In the genomic region with DNA sequence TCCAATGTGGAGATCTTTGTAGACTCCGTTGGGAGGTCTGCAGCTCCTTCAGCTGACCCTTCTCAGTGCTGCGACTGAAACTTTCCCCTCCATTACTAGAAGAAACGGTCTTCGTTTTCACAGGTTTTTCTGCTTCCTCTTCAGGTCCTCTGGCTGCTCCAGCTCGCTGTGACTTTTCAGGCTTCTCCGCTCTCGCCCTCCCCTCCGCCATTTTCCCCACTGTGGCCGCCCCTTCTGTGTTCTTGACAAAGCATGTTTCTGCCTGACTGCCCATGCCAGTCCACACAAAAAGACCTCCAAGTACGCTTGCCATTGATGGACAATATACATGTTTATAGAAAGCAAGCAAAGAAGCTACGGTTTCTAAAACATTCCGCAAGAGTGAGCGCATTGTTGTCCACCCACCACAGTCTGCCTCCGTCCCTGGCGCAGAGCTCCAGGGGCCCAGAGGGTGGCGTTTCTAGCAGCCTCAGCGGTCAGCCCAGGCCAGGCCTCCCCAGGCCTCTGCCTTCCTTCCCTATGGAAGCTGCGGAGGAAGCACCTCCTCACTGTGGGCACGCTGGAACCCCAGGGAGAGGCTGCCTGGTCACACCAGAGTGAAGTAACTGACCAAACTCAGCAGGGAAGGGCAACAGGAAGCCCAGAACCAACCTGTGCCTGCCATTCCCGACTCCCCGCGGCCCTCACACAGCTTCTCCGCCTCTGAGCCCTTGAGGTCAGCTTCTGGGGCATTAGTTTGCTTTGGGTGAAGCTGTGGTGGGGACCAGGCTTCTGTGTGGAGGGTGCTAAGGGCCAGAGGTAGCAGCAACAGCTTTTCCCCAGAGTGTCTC, we compare ENCODE assay signal across 27 cellular contexts. TPM values are rescaled to one million over a fixed set of nuclear protein-coding genes. Genes with fewer than 3 reads are reported as not detected.
DNase-seq lines count a peak whose midpoint lies in the region; ATAC-seq, FAIRE-seq and TF ChIP-seq lines count a peak whose summit lies in the region.
"Had no signal": no experiment of that assay in that cellular context is flagged by ENCODE, and none has a peak within 500 bp of the region (broad histone marks: within the 10 kb centered on the region; RNA-seq: fewer than 3 reads in every experiment).

No MANE protein-coding gene starts in this region.

- H2AFZ ChIP-seq in K562 (ENCODE audit: low read depth, low read length) (0 out of 2 replicates have a peak overlapping the region, but pooled peaks have one; percentile 23), OCI-LY7 (ENCODE audit: low read length) (no peak overlapping the region)
- H2AFZ ChIP-seq: GM23248 had no signal

- in situ Hi-C loops in K562 (cut with MboI), result no loop called here

- H3K9me3 ChIP-seq in right cardiac atrium (ENCODE audit: control insufficient read depth, low read length) (no peaks in the 10 kb centered on the region), K562 (replicated peaks; ENCODE audit: control insufficient read depth, insufficient read depth, low read depth, low read length) (no peaks in the 10 kb centered on the region), testis (no peaks in the 10 kb centered on the region), OCI-LY7 (ENCODE audit: low read length) (no peaks in the 10 kb centered on the region)
- H3K9me3 ChIP-seq: BLaER1 treated with 17β-estradiol and CSF1 and Interleukin-3, amounts not matched to agents 10 nM and 100 nM; SJSA1 had no signal

- H3K36me3 ChIP-seq in K562 (ENCODE audit: control insufficient read depth, insufficient read depth, low read length) (no peaks in the 10 kb centered on the region), testis (ENCODE audit: low read depth, missing control alignments) (no peaks in the 10 kb centered on the region), OCI-LY7 (ENCODE audit: insufficient read depth, low read length) (no peaks in the 10 kb centered on the region)
- H3K36me3 ChIP-seq: BLaER1 treated with 17β-estradiol and CSF1 and Interleukin-3, amounts not matched to agents 10 nM and 100 nM; SJSA1 had no signal

- TF ChIP-seq RAD21 in K562 (CRISPR knock-in tag; conservative IDR thresholded peaks at IDR 0.05 in 1 of 2, IDR thresholded peaks at IDR 0.05 in 1 of 2), result no peak

- 89% methylated on average over 23 of the region's 23 CpGs for WGBS in right cardiac atrium
- WGBS in K562 (ENCODE audit: insufficient coverage, low coverage, missing lambda C conversion rate), result 51% methylated on average over 18 of the region's 23 CpGs
- 61 to 74% methylated on average over 22 to 23 of the region's 23 CpGs for WGBS in testis, 2 donors

- no peak overlapping the region for H3K4me2 ChIP-seq in K562 (ENCODE audit: insufficient read depth, low read length)
- no peak overlapping the region for H3K4me2 ChIP-seq in OCI-LY7 (ENCODE audit: low read length)
- H3K4me2 ChIP-seq: BLaER1 treated with 17β-estradiol and CSF1 and Interleukin-3, amounts not matched to agents 10 nM and 100 nM had no signal

- no peak for FAIRE-seq in K562 (lab: Jason Lieb, UNC)
- FAIRE-seq: GM12891, HTR-8/SVneo had no signal

- H3K9me1 ChIP-seq in K562 (ENCODE audit: control insufficient read depth, insufficient read depth, low read length), result no peaks in the 10 kb centered on the region

- no peak overlapping the region for H3K9ac ChIP-seq in K562 (ENCODE audit: insufficient read depth in 1 of 2, low read depth in 2 of 2, low read length in 2 of 2)
- H3K9ac ChIP-seq: BLaER1 treated with 17β-estradiol and CSF1 and Interleukin-3, amounts not matched to agents 10 nM and 100 nM; GM23248 had no signal

- H3K27ac ChIP-seq in right cardiac atrium (ENCODE audit: low read length), result no peak overlapping the region
- H3K27ac ChIP-seq in K562 (ENCODE audit: extremely low read depth, low read depth, low read length), result no peak overlapping the region
- no peak overlapping the region for H3K27ac ChIP-seq in testis
- no peak overlapping the region for H3K27ac ChIP-seq in OCI-LY7 (ENCODE audit: low read depth, low read length, poor library complexity, severe bottlenecking)
- H3K27ac ChIP-seq: BLaER1 treated with 17β-estradiol and CSF1 and Interleukin-3, amounts not matched to agents 10 nM and 100 nM; GM23248; SJSA1 had no signal

- no peaks in the 10 kb centered on the region for H3K36me3 Mint-ChIP-seq in neural crest cell (ENCODE audit: low read depth)
- H3K36me3 Mint-ChIP-seq: CD4-positive, alpha-beta memory T cell; IgD-negative memory B cell had no signal

- CTCF ChIA-PET in K562 (lab: Yijun Ruan, JAX; ENCODE audit: low intra/inter-chr PET ratio), result no interaction called here
- CTCF ChIA-PET in OCI-LY7 (lab: Charles Lee; ENCODE audit: unreplicated experiment), result no interaction called here

- POLR2A ChIA-PET in K562 (lab: Yijun Ruan, JAX), result interaction anchor here (1.2 kb wide), 1 partner anchor 11 kb away, joined by 3 read pairs; no protein-coding TSS in a partner anchor
- POLR2A ChIA-PET in OCI-LY7 (lab: Charles Lee), result no interaction called here

- H4K20me1 ChIP-seq in K562 (replicated peaks; ENCODE audit: control insufficient read depth, insufficient read depth, low read length) (no peaks in the 10 kb centered on the region), OCI-LY7 (ENCODE audit: insufficient read depth, low read length) (no peaks in the 10 kb centered on the region)
- H4K20me1 ChIP-seq: BLaER1 treated with 17β-estradiol and CSF1 and Interleukin-3, amounts not matched to agents 10 nM and 100 nM had no signal

- TF ChIP-seq POLR2A in K562 (conservative IDR thresholded peaks at IDR 0.05), result no peak
- TF ChIP-seq POLR2A in testis (IDR thresholded peaks at IDR 0.05), result no peak

- BruUV-seq in K562 (replicated peaks; lab: Mats Ljungman, UMichigan) (no TSS peak), OCI-LY7 (replicated peaks; lab: Mats Ljungman, UMichigan) (no TSS peak)

- H3K9me3 Mint-ChIP-seq in neural crest cell, result no peaks in the 10 kb centered on the region
- H3K9me3 Mint-ChIP-seq: CD4-positive, alpha-beta memory T cell; IgD-negative memory B cell had no signal

- intact Hi-C loops in cardiac septum (cut with DNase I), result no loop called here
- intact Hi-C loops in right cardiac atrium (cut with DNase I), result no loop called here
- intact Hi-C loops in K562 (cut with micrococcal nuclease), result no loop called here
- intact Hi-C loops in testis (cut with DNase I; ENCODE audit: low total_unique reads), result no loop called here
- intact Hi-C loops in OCI-LY7 (cut with micrococcal nuclease; ENCODE audit: unreplicated experiment), result no loop called here

- TF ChIP-seq EP300 in K562 (IDR thresholded peaks at IDR 0.05; ENCODE audit: low read length), result no peak

- DNase-seq in cardiac septum (ENCODE audit: low spot score) (peak; percentile 66), right cardiac atrium (no peak), K562 (ENCODE audit: extremely low read depth in 1 of 4, low spot score in 3 of 4) (no peak), neural crest cell (ENCODE audit: low read depth, low spot score) (peak; percentile 32), testis (peak; percentile 19), cortex of kidney (lab: John Stamatoyannopoulos, UW) (no peak), OCI-LY7 (ENCODE audit: low spot score) (no peak), globus pallidus (ENCODE audit: low spot score) (no peak)
- DNase-seq: 8988T; CD4-positive, alpha-beta memory T cell; DND-41; GM23248; Karpas-422; MV-4-11; NCI-H1105 treated with DMSO at 0.1 percent for 48 hours; NCI-H2029 treated with DMSO at 0.1 percent for 48 hours; NCI-H226; NCI-H510A treated with DMSO at 0.1 percent for 48 hours; NCI-H748 treated with DMSO at 0.1 percent for 48 hours; NK-92 treated with Interleukin-12 subunit alpha and Interleukin-12 subunit beta, amount 100 ng/mL, for 24 hours had no signal

- no peak overlapping the region for H3K4me3 ChIP-seq in right cardiac atrium (ENCODE audit: low read length)
- H3K4me3 ChIP-seq in K562, result no peak overlapping the region
- H3K4me3 ChIP-seq in testis, result peak overlapping the region in 1 of 2 donors; percentile 29
- no peak overlapping the region for H3K4me3 ChIP-seq in OCI-LY7 (ENCODE audit: low read depth, low read length, poor library complexity, severe bottlenecking)
- H3K4me3 ChIP-seq: BLaER1 treated with 17β-estradiol and CSF1 and Interleukin-3, amounts not matched to agents 10 nM and 100 nM; GM23248; SJSA1 had no signal

- no peak for ATAC-seq in right cardiac atrium
- peak; percentile 61 for ATAC-seq in K562
- ATAC-seq: Panc1 had no signal

- H3K79me2 ChIP-seq in K562 (ENCODE audit: control insufficient read depth, insufficient read depth, low read length) (no peaks in the 10 kb centered on the region), OCI-LY7 (ENCODE audit: insufficient read depth, low read depth, low read length) (no peaks in the 10 kb centered on the region)

- H3K4me1 ChIP-seq in right cardiac atrium (ENCODE audit: control insufficient read depth, insufficient read depth, low read length) (no peaks in the 10 kb centered on the region), K562 (replicated peaks in 1 of 2; ENCODE audit: control insufficient read depth in 2 of 2, insufficient read depth in 2 of 2, low read length in 2 of 2) (peaks cover 0 to 3% of the 10 kb centered on the region in 2 experiments; a peak in 1 of 5 replicates), testis (no peaks in the 10 kb centered on the region), OCI-LY7 (ENCODE audit: insufficient read depth, low read length, poor library complexity, severe bottlenecking) (no peaks in the 10 kb centered on the region)
- H3K4me1 ChIP-seq: BLaER1 treated with 17β-estradiol and CSF1 and Interleukin-3, amounts not matched to agents 10 nM and 100 nM; SJSA1 had no signal

- H3K27me3 Mint-ChIP-seq in neural crest cell (ENCODE audit: low read depth), result peaks cover 61% of the 10 kb centered on the region

- no peak overlapping the region for H3K27ac Mint-ChIP-seq in neural crest cell (ENCODE audit: unreplicated experiment)
- H3K27ac Mint-ChIP-seq: CD4-positive, alpha-beta memory T cell; IgD-negative memory B cell had no signal

- TF ChIP-seq CTCF in K562 (IDR thresholded peaks at IDR 0.05 in 2 of 3, conservative IDR thresholded peaks at IDR 0.05 in 1 of 3; ENCODE audit: insufficient read depth in 2 of 3, low read depth in 1 of 3, low read length in 3 of 3) (0 out of 6 replicates have a peak, but pooled peaks of 1 of the 3 experiments have one; percentile 4), neural crest cell (conservative IDR thresholded peaks at IDR 0.05) (no peak), testis (IDR thresholded peaks at IDR 0.05) (no peak), OCI-LY7 (conservative IDR thresholded peaks at IDR 0.05; ENCODE audit: low read length) (no peak)

- peaks cover 6% of the 10 kb centered on the region for H3K4me1 Mint-ChIP-seq in neural crest cell
- H3K4me1 Mint-ChIP-seq: CD4-positive, alpha-beta memory T cell; IgD-negative memory B cell had no signal

- H3K9me2 ChIP-seq in OCI-LY7 (ENCODE audit: insufficient read depth, low read length), result no peaks in the 10 kb centered on the region

- no peak overlapping the region for H3K4me3 Mint-ChIP-seq in neural crest cell
- H3K4me3 Mint-ChIP-seq: CD4-positive, alpha-beta memory T cell; IgD-negative memory B cell had no signal

- H3K27me3 ChIP-seq in right cardiac atrium (ENCODE audit: control insufficient read depth, insufficient read depth), result no peaks in the 10 kb centered on the region
- H3K27me3 ChIP-seq in K562 (ENCODE audit: control insufficient read depth in 2 of 2, insufficient read depth in 2 of 2, low read length in 2 of 2), result peaks cover 0 to 4% of the 10 kb centered on the region in 2 experiments; a peak in 1 of 5 replicates
- no peaks in the 10 kb centered on the region for H3K27me3 ChIP-seq in testis
- H3K27me3 ChIP-seq: BLaER1 treated with 17β-estradiol and CSF1 and Interleukin-3, amounts not matched to agents 10 nM and 100 nM; SJSA1 had no signal

RNA-seq across cellular contexts. Expression of a gene that starts 19.9 kb away (rescaled TPM):
- total RNA-seq in cardiac septum, result 9.9 TPM
- 10 to 100 TPM; 37.2 to 51.6 (median 38.3) TPM for total RNA-seq in right cardiac atrium
- 24.9 TPM for polyA plus RNA-seq in right cardiac atrium
- 2.3 and 3.4 TPM in 2 replicates for total RNA-seq in K562 (2011; cell fraction: chromatin; rRNA removed; ENCODE audit: low replicate concordance)
- total RNA-seq in K562 (2011; cell fraction: nucleolus; rRNA removed), result 1.6 and 3.8 TPM in 2 replicates
- total RNA-seq in K562 (2011; cell fraction: nucleoplasm; rRNA removed), result 2.1 and 3.8 TPM in 2 replicates
- total RNA-seq in K562 (2014; rRNA removed), result 0.20 and 0.23 TPM in 2 replicates
- total RNA-seq in K562 (2014; rRNA removed; fragmentation: Illumina TruSeq; extraction: Trizol), result 0.22 and 0.26 TPM in 2 replicates
- total RNA-seq in K562 (2015; rRNA removed; fragmentation: Illumina TruSeq; extraction: Trizol), result 0.26 and 0.29 TPM in 2 replicates
- 0.31 and 0.33 TPM in 2 replicates for total RNA-seq in K562 (2021)
- polyA plus RNA-seq in K562 (2011; rRNA removed), result 0.38 and 2.0 TPM in 2 replicates
- polyA plus RNA-seq in K562 (2011; cell fraction: cytosol; rRNA removed), result 0.44 and 2.0 TPM in 2 replicates
- polyA plus RNA-seq in K562 (2011; cell fraction: nucleus; rRNA removed), result 0.41 and 2.3 TPM in 2 replicates
- polyA plus RNA-seq in K562 (2012), result 0.37 and 0.39 TPM in 2 replicates
- 0.31 and 0.43 TPM in 2 replicates for polyA plus RNA-seq in K562 (2014; fragmentation: Illumina TruSeq; extraction: Trizol)
- under 1 TPM; 0.03 to 0.07 TPM for polyA plus RNA-seq in K562 (2014; fragmentation: Nextera tagmentation; extraction: Ambion mirVana)
- 0.36 and 0.85 TPM in 2 replicates for polyA plus RNA-seq in K562 (2014; rRNA removed)
- 0.33 and 3.3 TPM in 2 replicates for polyA minus RNA-seq in K562 (2011; rRNA and poly(A)+ RNA removed)
- 1.4 TPM in 1 of 2 replicates, not detected in the other for polyA minus RNA-seq in K562 (2011; cell fraction: cytosol; rRNA and poly(A)+ RNA removed)
- polyA minus RNA-seq in K562 (2011; cell fraction: nucleus; rRNA and poly(A)+ RNA removed), result 0.22 and 1.9 TPM in 2 replicates
- 7.5 and 7.9 TPM in 2 replicates for total RNA-seq in neural crest cell
- total RNA-seq in testis, result 1 to 10 TPM; 4.5 to 7.2 TPM
- polyA plus RNA-seq in testis (ENCODE audit: insufficient read depth, low read depth, low replicate concordance), result 7.0 TPM
- total RNA-seq in OCI-LY7 (2014; rRNA removed; shearing (Covaris generic)), result 0.44 and 0.47 TPM in 2 replicates
- total RNA-seq in OCI-LY7 (2022), result not detected in 2 replicates
- total RNA-seq: CD4-positive, alpha-beta memory T cell; G401 had no signal
- polyA plus RNA-seq: CD4-positive, alpha-beta memory T cell; IgD-negative memory B cell had no signal

Comparison
In these comparisons a context has a peak if more than half of its experiments do, and no peak if none do; other contexts are left out.
1. DNase-seq: peak in cardiac septum (single experiment), neural crest cell (single experiment) and testis (single experiment); none in right cardiac atrium (0 of 3), K562 (0 of 4), cortex of kidney (single experiment), OCI-LY7 (single experiment) and globus pallidus (single experiment).